ENCODE assay signal across 1 cellular context in genomic region chr17:40218740-40219072, GRCh38.
TF ChIP-seq lines count a peak whose summit lies in the region.

No MANE protein-coding gene starts in this region.

TF ChIP-seq in K562, 482 proteins besides CTCF, POLR2A, EP300 and RAD21 (continued from another document and continues in another):
- no peak for TF ChIP-seq ZNF318 (IDR thresholded peaks at IDR 0.05; ENCODE audit: borderline replicate concordance in 1 of 2, low read depth in 1 of 2)
- TF ChIP-seq AFF4 (CRISPR knock-in tag; IDR thresholded peaks at IDR 0.05), result no peak
- TF ChIP-seq ZNF347 (CRISPR knock-in tag; IDR thresholded peaks at IDR 0.05; ENCODE audit: low read depth), result no peak
- TF ChIP-seq SMARCA5 (IDR thresholded peaks at IDR 0.05), result no peak
- TF ChIP-seq CHCHD3 (CRISPR knock-in tag; IDR thresholded peaks at IDR 0.05), result no peak
- TF ChIP-seq ARID3A (IDR thresholded peaks at IDR 0.05; ENCODE audit: borderline replicate concordance, low read depth, low read length), result no peak
- no peak for TF ChIP-seq HNRNPUL1 (IDR thresholded peaks at IDR 0.05; ENCODE audit: low read length)
- no peak for TF ChIP-seq ZNF165 (CRISPR knock-in tag; IDR thresholded peaks at IDR 0.05; ENCODE audit: borderline replicate concordance)
- no peak for TF ChIP-seq SREBF1 (IDR thresholded peaks at IDR 0.05; ENCODE audit: borderline replicate concordance, low read depth, low read length)
- TF ChIP-seq YY1 (IDR thresholded peaks at IDR 0.05; ENCODE audit: borderline replicate concordance in 1 of 3, control insufficient read depth in 1 of 3, extremely low read depth in 1 of 3, insufficient read depth in 3 of 3, insufficient read length in 1 of 3, insufficient replicate concordance in 2 of 3, low read depth in 1 of 3, low read length in 2 of 3), result no peak
- no peak for TF ChIP-seq ZFP91 (CRISPR knock-in tag; IDR thresholded peaks at IDR 0.05)
- TF ChIP-seq HDAC6 (IDR thresholded peaks at IDR 0.05; ENCODE audit: low read depth, low read length), result no peak
- no peak for TF ChIP-seq ZBTB8A (IDR thresholded peaks at IDR 0.05; ENCODE audit: partially characterized antibody)
- no peak for TF ChIP-seq MBD1 (CRISPR knock-in tag; IDR thresholded peaks at IDR 0.05)
- TF ChIP-seq ELF4 (CRISPR knock-in tag; IDR thresholded peaks at IDR 0.05), result peak; percentile 5; the same call in 1 of the 2 replicates
- TF ChIP-seq ZNF668 (CRISPR knock-in tag; IDR thresholded peaks at IDR 0.05), result no peak
- no peak for TF ChIP-seq TAF15 (IDR thresholded peaks at IDR 0.05; ENCODE audit: low read depth, low read length)
- TF ChIP-seq IRF2 (CRISPR knock-in tag; IDR thresholded peaks at IDR 0.05), result no peak
- peak; percentile 83 for TF ChIP-seq CTBP1 (IDR thresholded peaks at IDR 0.05; ENCODE audit: borderline replicate concordance)
- no peak for TF ChIP-seq DEAF1 (CRISPR knock-in tag; IDR thresholded peaks at IDR 0.05)
- TF ChIP-seq TCF7 (IDR thresholded peaks at IDR 0.05; ENCODE audit: borderline replicate concordance), result no peak
- no peak for TF ChIP-seq MYNN (IDR thresholded peaks at IDR 0.05)
- no peak for TF ChIP-seq MYNN (CRISPR knock-in tag; IDR thresholded peaks at IDR 0.05)
- TF ChIP-seq RREB1 (CRISPR knock-in tag; IDR thresholded peaks at IDR 0.05), result peak; percentile 83; the same call in 1 of the 2 replicates
- no peak for TF ChIP-seq GABPB2 (CRISPR knock-in tag; conservative IDR thresholded peaks at IDR 0.05)
- no peak for TF ChIP-seq HOXB6 (CRISPR knock-in tag; IDR thresholded peaks at IDR 0.05; ENCODE audit: borderline replicate concordance)
- TF ChIP-seq RFX1 (IDR thresholded peaks at IDR 0.05), result peak; percentile 100
- TF ChIP-seq ZZZ3 (IDR thresholded peaks at IDR 0.05), result no peak
- no peak for TF ChIP-seq CBFA2T3 (IDR thresholded peaks at IDR 0.05)
- TF ChIP-seq SUPT5H (IDR thresholded peaks at IDR 0.05), result no peak
- no peak for TF ChIP-seq ZNF551 (CRISPR knock-in tag; IDR thresholded peaks at IDR 0.05)
- no peak for TF ChIP-seq FOXM1 (IDR thresholded peaks at IDR 0.05; ENCODE audit: low read depth)
- TF ChIP-seq FOXM1 (CRISPR knock-in tag; IDR thresholded peaks at IDR 0.05; ENCODE audit: low read depth), result no peak
